In the genomic region with DNA sequence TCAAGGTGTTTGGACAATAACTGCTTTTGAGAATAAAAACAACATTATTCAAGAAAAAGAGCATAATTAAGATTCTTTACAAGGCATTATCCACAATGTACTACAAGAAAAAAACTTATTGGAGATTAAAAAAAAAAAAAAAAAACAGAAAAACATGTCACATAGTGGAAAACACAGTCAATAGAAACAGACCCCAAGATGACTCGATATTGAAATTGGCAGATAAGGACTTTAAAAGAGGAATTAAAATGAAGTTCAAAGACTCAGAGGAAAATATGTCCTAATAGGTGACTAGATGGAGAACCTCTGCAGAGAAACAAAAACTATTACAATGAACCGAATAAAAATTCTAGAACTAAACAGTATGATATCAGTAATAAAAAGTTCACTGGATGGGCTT, we compare ENCODE assay signal across 24 cellular contexts.
"Had no signal": no experiment of that assay in that cellular context is flagged by ENCODE, and none has a peak within 500 bp of the region (broad histone marks: within the 10 kb centered on the region; RNA-seq: fewer than 3 reads in every experiment).

No MANE protein-coding gene starts in this region.

- H3K9me3 ChIP-seq: testis, thyroid gland, upper lobe of right lung had no signal

- H3K27ac ChIP-seq: stomach, suprapubic skin, testis, thoracic aorta, thyroid gland, tibial artery, tibial nerve, transverse colon, upper lobe of left lung, upper lobe of right lung, uterus, vagina had no signal

- H3K4me1 ChIP-seq: stomach, suprapubic skin, testis, thyroid gland, tibial artery, tibial nerve, transverse colon, upper lobe of left lung, upper lobe of right lung, uterus, vagina had no signal

- H3K36me3 ChIP-seq: stomach, suprapubic skin, thoracic aorta, thyroid gland, tibial artery, tibial nerve, transverse colon, upper lobe of left lung, upper lobe of right lung, uterus, vagina had no signal

- H3K4me3 ChIP-seq: stomach, suprapubic skin, testis, thoracic aorta, thyroid gland, tibial artery, tibial nerve, transverse colon, upper lobe of left lung, upper lobe of right lung, uterus, vagina had no signal

- DNase-seq: stimulated activated CD4-positive, alpha-beta T cell treated with anti-CD3 and anti-CD28 coated beads, Interleukin-2, amount 100 ng/mL, for 48 hours; stimulated activated CD4-positive, alpha-beta T cell treated with anti-CD3 and anti-CD28 coated beads, Interleukin-4, amount 100 ng/mL, for 1 hour; stimulated activated CD4-positive, alpha-beta T cell treated with anti-CD3 and anti-CD28 coated beads, Interleukin-4, amount 100 ng/mL, for 24 hours; stimulated activated CD4-positive, alpha-beta T cell treated with anti-CD3 and anti-CD28 coated beads, Interleukin-4, amount 100 ng/mL, for 4 hours; stimulated activated CD8-positive, alpha-beta memory T cell treated with anti-CD3 and anti-CD28 coated beads, Interleukin-4, amount 100 ng/mL, for 48 hours; stimulated activated naive B cell treated with anti-CD40 and anti-IgM and Interleukin-4, amounts not matched to agents 10 μg/mL and 1 μg/mL and 100 μg/mL, for 72 hours; stimulated activated naive CD4-positive, alpha-beta T cell; stimulated activated naive CD4-positive, alpha-beta T cell treated with Interleukin-2 at 50 U/mL for 16 hours; stimulated activated naive CD8-positive, alpha-beta T cell treated with anti-CD3 and anti-CD28 coated beads, Interleukin-15, amount 100 ng/mL, for 72 hours; stimulated activated naive CD8-positive, alpha-beta T cell treated with anti-CD3 and anti-CD28 coated beads, Interleukin-15, Interleukin-2, amounts not matched to agents 100 U/mL and 50 U/mL, for 24 hours; stomach; substantia nigra; testis; thyroid gland; tibial artery; transverse colon; trophoblast cell; upper lobe of left lung; upper lobe of right lung; uterus had no signal
